Comparison of ENCODE assay signal across 8 cellular contexts in genomic region chr10:5684971-5685763, GRCh38. TPM values are rescaled to one million over a fixed set of nuclear protein-coding genes. Genes with fewer than 3 reads are reported as not detected.
DNase-seq lines count a peak whose midpoint lies in the region; ATAC-seq and TF ChIP-seq lines count a peak whose summit lies in the region.

No MANE protein-coding gene starts in this region.

- peak overlapping the region; percentile 91 for H3K27ac ChIP-seq in 22Rv1
- H3K27ac ChIP-seq in muscle layer of colon (ENCODE audit: low read depth, low read length) = peak overlapping the region; percentile 74

- H3K9me3 ChIP-seq in muscle layer of colon (ENCODE audit: low read length) = no peaks in the 10 kb centered on the region

- no peaks in the 10 kb centered on the region for H3K36me3 ChIP-seq in muscle layer of colon (ENCODE audit: insufficient read depth, low read length)

- peak; percentile 46 for ATAC-seq in HG02943 (IDR thresholded peaks at IDR 0.05; ENCODE audit: low read depth, unreplicated experiment)

- in situ Hi-C loops in GM13977 (cut with MboI; ENCODE audit: low pct_unique_long_range_greater_than_20kb, low sequenced_read_pairs, unreplicated experiment) = no loop called here

- H3K4me3 ChIP-seq in epithelial cell of proximal tubule (ENCODE audit: low read depth, low read length) (peak overlapping the region; percentile 85), muscle layer of colon (ENCODE audit: low read depth in 1 of 2, low read length in 2 of 2) (peak overlapping the region; percentile 64 to 83)

- no peaks in the 10 kb centered on the region for H3K27me3 ChIP-seq in muscle layer of colon (ENCODE audit: control insufficient read depth in 1 of 2, insufficient read depth in 2 of 2, low read length in 2 of 2)

- peaks cover 15% of the 10 kb centered on the region for H3K4me1 ChIP-seq in muscle layer of colon (ENCODE audit: insufficient read depth, low read length)

- DNase-seq in GM13977 (ENCODE audit: low spot score) (peak; percentile 59), NCI-H69 (lab: John Stamatoyannopoulos, UW) (peak; percentile 70), epithelial cell of proximal tubule (ENCODE audit: low read depth) (no peak)
- DNase-seq in activated CD8-positive, alpha-beta memory T cell treated with anti-CD3 and anti-CD28 coated beads, Interleukin-2, amount 50 U/mL, for 48 hours = peak; percentile 86
- DNase-seq in stimulated activated CD8-positive, alpha-beta memory T cell treated with anti-CD3 and anti-CD28 coated beads, Interleukin-7, amount 100 ng/mL, for 24 hours (ENCODE audit: low read depth) = peak; percentile 46

- H3K9ac ChIP-seq in muscle layer of colon (ENCODE audit: low read length) = peak overlapping the region; percentile 68

- TF ChIP-seq CTCF in 22Rv1 (IDR thresholded peaks at IDR 0.05) = peak; percentile 80
- TF ChIP-seq CTCF in GM13977 (IDR thresholded peaks at IDR 0.05; ENCODE audit: extremely low read depth, insufficient read depth, missing control alignments) = peak; percentile 62
- TF ChIP-seq CTCF in epithelial cell of proximal tubule (conservative IDR thresholded peaks at IDR 0.05; ENCODE audit: low read depth, low read length) = peak; percentile 52

RNA-seq across cellular contexts. Expression of gene TASOR2, which starts 0.5 kb away (rescaled TPM):
- 36.1 and 50.6 TPM in 2 replicates for total RNA-seq in epithelial cell of proximal tubule

RNA-seq across cellular contexts. Expression of gene ASB13, which starts 18.8 kb away (rescaled TPM):
- 12.3 and 12.8 TPM in 2 replicates for total RNA-seq in epithelial cell of proximal tubule
